Comparison of ENCODE assay signal across 8 cellular contexts in the genomic region with DNA sequence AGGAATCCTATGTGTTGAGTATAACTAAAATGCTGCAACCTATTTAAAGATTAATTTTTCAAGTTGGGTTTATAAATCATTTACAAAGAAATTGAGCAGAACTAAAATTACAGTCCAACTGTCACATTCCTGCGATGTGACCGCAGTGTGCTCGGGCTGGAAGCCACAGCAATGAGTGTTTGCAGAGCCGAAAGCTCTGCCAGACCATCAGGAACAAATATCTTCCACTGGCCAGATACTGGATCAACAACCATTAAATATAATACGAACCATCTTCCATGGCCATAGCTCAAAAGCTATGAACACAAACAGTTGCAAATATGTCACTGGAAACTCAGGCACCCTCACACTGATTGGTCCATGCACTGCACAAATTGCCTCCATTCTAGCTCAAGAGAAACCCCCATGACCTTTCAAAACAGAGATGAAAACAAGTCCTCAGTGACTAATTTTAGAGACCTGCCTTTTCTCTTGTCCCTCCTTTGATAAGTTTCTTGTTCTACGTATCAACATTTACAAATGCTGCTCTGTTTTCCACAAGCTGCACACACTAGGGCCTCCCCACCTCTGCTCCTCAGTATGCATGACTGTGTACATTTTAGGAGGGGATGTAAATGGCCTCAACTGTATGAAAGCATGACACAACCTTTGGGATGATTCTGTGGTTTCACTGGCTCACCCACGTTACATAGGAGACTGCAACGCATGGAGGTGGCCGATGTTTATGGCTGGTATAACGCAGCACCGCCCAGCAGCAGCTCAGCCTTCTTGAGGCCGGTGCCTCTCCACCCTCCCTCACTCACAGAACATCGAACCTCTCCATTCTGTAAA.
A peak's percentile ranks its signal among the peaks of the same experiment; 100 is the strongest.
DNase-seq lines count a peak whose midpoint lies in the region; ATAC-seq and TF ChIP-seq lines count a peak whose summit lies in the region.

No MANE protein-coding gene starts in this region.

- H3K4me1 ChIP-seq in testis (no peaks in the 10 kb centered on the region), adrenal gland (replicated peaks in 1 of 2) (no peaks in the 10 kb centered on the region)

- peaks cover 16% of the 10 kb centered on the region for H3K4me1 Mint-ChIP-seq in activated T-helper 1 cell treated with anti-CD3 and anti-CD28 coated beads, Interleukin-12 subunit alpha, Interleukin-12 subunit beta, Interleukin-2, Interleukin-4 antibody, amounts not matched to agents 30 ng/mL and 10 ng/mL and 1 ng/mL, durations not matched to agents 14 hours and 24 hours and 36 hours (ENCODE audit: low read depth)

- H3K9me3 ChIP-seq in testis (no peaks in the 10 kb centered on the region), adrenal gland (replicated peaks in 1 of 3) (no peaks in the 10 kb centered on the region)

- TF ChIP-seq POLR2A in testis (IDR thresholded peaks at IDR 0.05) (no peak), adrenal gland (IDR thresholded peaks at IDR 0.05) (no peak)

- ATAC-seq in GM21723 (IDR thresholded peaks at IDR 0.05; ENCODE audit: unreplicated experiment) (no peak), GM18498 (IDR thresholded peaks at IDR 0.05; ENCODE audit: unreplicated experiment) (no peak)

- H3K4me3 Mint-ChIP-seq in activated T-helper 1 cell treated with anti-CD3 and anti-CD28 coated beads, Interleukin-12 subunit alpha, Interleukin-12 subunit beta, Interleukin-2, Interleukin-4 antibody, amounts not matched to agents 30 ng/mL and 10 ng/mL and 1 ng/mL, durations not matched to agents 14 hours and 24 hours and 36 hours = peak overlapping the region; percentile 20

- TF ChIP-seq CTCF in testis (IDR thresholded peaks at IDR 0.05) (no peak), adrenal gland (IDR thresholded peaks at IDR 0.05) (no peak)

- intact Hi-C loops in activated T-helper 1 cell treated with anti-CD3 and anti-CD28 coated beads, Interleukin-12 subunit alpha, Interleukin-12 subunit beta, Interleukin-2, Interleukin-4 antibody, amounts not matched to agents 30 ng/mL and 10 ng/mL and 1 ng/mL, durations not matched to agents 14 hours and 24 hours and 36 hours (cut with micrococcal nuclease) = loop anchor here (1.0 kb wide), 2 partner anchors 26 to 172 kb away; partner anchors contain the start of genes C6orf120 and WDR27
- intact Hi-C loops in testis (cut with DNase I; ENCODE audit: low total_unique reads) (no loop called here), adrenal gland (cut with DNase I) (no loop called here)

- DNase-seq in activated naive CD4-positive, alpha-beta T cell treated with Interleukin-2 at 50 U/mL for 16 hours = peak; percentile 18
- DNase-seq in activated naive CD4-positive, alpha-beta T cell treated with anti-CD3 and anti-CD28 coated beads, Interleukin-2, amount 50 U/mL, for 16 hours = no peak
- peak; percentile 2 for DNase-seq in activated T-helper 1 cell treated with anti-CD3 and anti-CD28 coated beads, Interleukin-12 subunit alpha, Interleukin-12 subunit beta, Interleukin-2, Interleukin-4 antibody, amounts not matched to agents 30 ng/mL and 10 ng/mL and 1 ng/mL, durations not matched to agents 14 hours and 24 hours and 36 hours (ENCODE audit: low spot score)
- peak; percentile 95 for DNase-seq in kidney tubule cell (ENCODE audit: low spot score)
- peak; percentile 22 for DNase-seq in testis
- DNase-seq in adrenal gland = no peak

- H3K4me3 ChIP-seq in testis (no peak overlapping the region), adrenal gland (no peak overlapping the region)

- H3K27me3 ChIP-seq in testis (no peaks in the 10 kb centered on the region), adrenal gland (no peaks in the 10 kb centered on the region)

- H3K36me3 ChIP-seq in testis (ENCODE audit: low read depth, missing control alignments) = no peaks in the 10 kb centered on the region
- H3K36me3 ChIP-seq in adrenal gland (replicated peaks in 1 of 2) = no peaks in the 10 kb centered on the region

- peaks cover 2% of the 10 kb centered on the region for H3K27me3 Mint-ChIP-seq in activated T-helper 1 cell treated with anti-CD3 and anti-CD28 coated beads, Interleukin-12 subunit alpha, Interleukin-12 subunit beta, Interleukin-2, Interleukin-4 antibody, amounts not matched to agents 30 ng/mL and 10 ng/mL and 1 ng/mL, durations not matched to agents 14 hours and 24 hours and 36 hours (ENCODE audit: insufficient read depth)

- 76% methylated on average over 13 of the region's 13 CpGs for WGBS in testis, 2 donors
- 81 to 89% (median 84%) methylated on average over 13 of the region's 13 CpGs for WGBS in adrenal gland, 4 donors

- H3K27ac ChIP-seq in testis (no peak overlapping the region), adrenal gland (no peak overlapping the region)

- H3K36me3 Mint-ChIP-seq in activated T-helper 1 cell treated with anti-CD3 and anti-CD28 coated beads, Interleukin-12 subunit alpha, Interleukin-12 subunit beta, Interleukin-2, Interleukin-4 antibody, amounts not matched to agents 30 ng/mL and 10 ng/mL and 1 ng/mL, durations not matched to agents 14 hours and 24 hours and 36 hours (ENCODE audit: low read depth) = peaks cover 5% of the 10 kb centered on the region

- H3K9me3 Mint-ChIP-seq in activated T-helper 1 cell treated with anti-CD3 and anti-CD28 coated beads, Interleukin-12 subunit alpha, Interleukin-12 subunit beta, Interleukin-2, Interleukin-4 antibody, amounts not matched to agents 30 ng/mL and 10 ng/mL and 1 ng/mL, durations not matched to agents 14 hours and 24 hours and 36 hours = peaks cover 15% of the 10 kb centered on the region

- H3K27ac Mint-ChIP-seq in activated T-helper 1 cell treated with anti-CD3 and anti-CD28 coated beads, Interleukin-12 subunit alpha, Interleukin-12 subunit beta, Interleukin-2, Interleukin-4 antibody, amounts not matched to agents 30 ng/mL and 10 ng/mL and 1 ng/mL, durations not matched to agents 14 hours and 24 hours and 36 hours = peak overlapping the region; percentile 55

Comparison
In these comparisons a context has a peak if more than half of its experiments do, and no peak if none do; other contexts are left out.
1. DNase-seq: peak in activated naive CD4-positive, alpha-beta T cell treated with Interleukin-2 at 50 U/mL for 16 hours (single experiment), activated T-helper 1 cell treated with anti-CD3 and anti-CD28 coated beads, Interleukin-12 subunit alpha, Interleukin-12 subunit beta, Interleukin-2, Interleukin-4 antibody, amounts not matched to agents 30 ng/mL and 10 ng/mL and 1 ng/mL, durations not matched to agents 14 hours and 24 hours and 36 hours (single experiment), kidney tubule cell (single experiment) and testis (single experiment); none in activated naive CD4-positive, alpha-beta T cell treated with anti-CD3 and anti-CD28 coated beads, Interleukin-2, amount 50 U/mL, for 16 hours (single experiment) and adrenal gland (0 of 7).